ENCODE assay signal across 23 cellular contexts in genomic region chr1:12582649-12583048, GRCh38. TPM values are rescaled to one million over a fixed set of nuclear protein-coding genes. Genes with fewer than 3 reads are reported as not detected.
DNase-seq lines count a peak whose midpoint lies in the region; ATAC-seq, FAIRE-seq and TF ChIP-seq lines count a peak whose summit lies in the region.
"Had no signal": no experiment of that assay in that cellular context is flagged by ENCODE, and none has a peak within 500 bp of the region (broad histone marks: within the 10 kb centered on the region; RNA-seq: fewer than 3 reads in every experiment).

No MANE protein-coding gene starts in this region.

- peaks cover 17% of the 10 kb centered on the region; the same call in 1 of the 2 replicates for H3K23me2 ChIP-seq in H1 (ENCODE audit: low read depth, low read length)

- no peaks in the 10 kb centered on the region for H3K9me3 ChIP-seq in H1 (ENCODE audit: insufficient read depth in 2 of 2, low read depth in 1 of 2, low read length in 1 of 2)
- H3K9me3 ChIP-seq: BE2C had no signal

- H3K79me2 ChIP-seq in H1 (ENCODE audit: control insufficient read depth in 1 of 2, insufficient read depth in 2 of 2, low read length in 2 of 2) = no peaks in the 10 kb centered on the region; a peak in 2 of 4 replicates

- no peak overlapping the region for H2BK5ac ChIP-seq in H1 (ENCODE audit: low read depth, low read length)

- H3K4me1 ChIP-seq in H1 (replicated peaks in 1 of 4; ENCODE audit: control insufficient read depth in 3 of 4, insufficient read depth in 4 of 4, low read length in 3 of 4) = no peaks in the 10 kb centered on the region; a peak in 1 of 7 replicates
- H3K4me1 ChIP-seq: BE2C had no signal

- peak overlapping the region; percentile 42 for H3K56ac ChIP-seq in H1 (replicated peaks; ENCODE audit: insufficient read length, low read depth, low read length)

- CTCF ChIA-PET in Calu3 (lab: Charles Lee) = no interaction called here
- CTCF ChIA-PET in H1 (lab: Charles Lee; ENCODE audit: partially characterized antibody) = no interaction called here

- H4K20me1 ChIP-seq in H1 (replicated peaks in 1 of 2; ENCODE audit: control insufficient read depth in 1 of 2, insufficient read depth in 2 of 2, low read length in 2 of 2) = peaks cover 0 to 18% of the 10 kb centered on the region in 2 experiments

- H2BK20ac ChIP-seq in H1 (ENCODE audit: low read length) = no peak overlapping the region

- H3K27me3 Mint-ChIP-seq in activated naive CD4-positive, alpha-beta T cell treated with anti-CD3 and anti-CD28 coated beads, Interleukin-2, amount 50 U/mL, for 24 hours = no peaks in the 10 kb centered on the region
- H3K27me3 Mint-ChIP-seq in Calu3 (ENCODE audit: unreplicated experiment) = no peaks in the 10 kb centered on the region
- no peaks in the 10 kb centered on the region for H3K27me3 Mint-ChIP-seq in stimulated activated naive B cell treated with anti-CD40 and anti-IgM and Interleukin-4, amounts not matched to agents 10 μg/mL and 1 μg/mL and 100 μg/mL, for 72 hours

- H3K18ac ChIP-seq in H1 (ENCODE audit: extremely low read depth, low read length) = no peak overlapping the region

- no peak for TF ChIP-seq RAD21 in H1 (IDR thresholded peaks at IDR 0.05 in 1 of 2, conservative IDR thresholded peaks at IDR 0.05 in 1 of 2; ENCODE audit: low read depth in 2 of 2, low read length in 2 of 2)

- no peak overlapping the region for H4K91ac ChIP-seq in H1 (replicated peaks; ENCODE audit: insufficient read length, low read length)

- WGBS in H1 (ENCODE audit: extremely low coverage in 1 of 2, insufficient coverage in 1 of 2, insufficient read length in 1 of 2, insufficient replicate concordance in 2 of 2, low coverage in 1 of 2, low lambda C conversion rate in 2 of 2, missing lambda C conversion rate in 1 of 2), 2 experiments = 90 to 100% methylated on average over 1 to 4 of the region's 4 CpGs

- H3K27ac Mint-ChIP-seq in activated naive CD4-positive, alpha-beta T cell treated with anti-CD3 and anti-CD28 coated beads, Interleukin-2, amount 50 U/mL, for 24 hours = peak overlapping the region; percentile 8
- peak overlapping the region; percentile 56 for H3K27ac Mint-ChIP-seq in Calu3 (ENCODE audit: unreplicated experiment)
- peak overlapping the region; percentile 7 for H3K27ac Mint-ChIP-seq in stimulated activated naive B cell treated with anti-CD40 and anti-IgM and Interleukin-4, amounts not matched to agents 10 μg/mL and 1 μg/mL and 100 μg/mL, for 72 hours
- H3K27ac Mint-ChIP-seq: GM23338 had no signal

- H3K27ac ChIP-seq in H1 (ENCODE audit: low read depth, low read length) = no peak overlapping the region
- H3K27ac ChIP-seq: SK-N-MC had no signal

- peaks cover 0 to 33% (median 10%) of the 10 kb centered on the region in 4 experiments; a peak in 6 of 8 replicates for H3K36me3 ChIP-seq in H1 (ENCODE audit: control insufficient read depth in 2 of 4, insufficient read depth in 4 of 4, low read length in 3 of 4)
- H3K36me3 ChIP-seq: BE2C had no signal

- no peaks in the 10 kb centered on the region; the same call in 1 of the 2 replicates for H3K79me1 ChIP-seq in H1 (ENCODE audit: low read depth, low read length)

- TF ChIP-seq POLR2A in H1 (IDR thresholded peaks at IDR 0.05; ENCODE audit: control extremely low read depth in 1 of 2, low read depth in 2 of 2, low read length in 2 of 2) = no peak

- H2AFZ ChIP-seq in H1 (ENCODE audit: low read length) = no peak overlapping the region
- H2AFZ ChIP-seq: GM23338 had no signal

- H2BK120ac ChIP-seq in H1 (replicated peaks; ENCODE audit: low read depth, low read length) = no peak overlapping the region

- no peak overlapping the region for H3K23ac ChIP-seq in H1 (ENCODE audit: insufficient read length)

- H3K14ac ChIP-seq in H1 (ENCODE audit: insufficient read length) = no peak overlapping the region

- BruUV-seq in Calu3 (replicated peaks; lab: Mats Ljungman, UMichigan) = no TSS peak

- peaks cover 5% of the 10 kb centered on the region for H3K4me1 Mint-ChIP-seq in activated naive CD4-positive, alpha-beta T cell treated with anti-CD3 and anti-CD28 coated beads, Interleukin-2, amount 50 U/mL, for 24 hours
- peaks cover 2% of the 10 kb centered on the region for H3K4me1 Mint-ChIP-seq in Calu3 (ENCODE audit: low read depth, unreplicated experiment)
- H3K4me1 Mint-ChIP-seq in stimulated activated naive B cell treated with anti-CD40 and anti-IgM and Interleukin-4, amounts not matched to agents 10 μg/mL and 1 μg/mL and 100 μg/mL, for 72 hours = peaks cover under 1 to 2% of the 10 kb centered on the region in 2 donors

- H3K4me3 ChIP-seq in H1 (ENCODE audit: extremely low read depth in 1 of 4, insufficient read depth in 2 of 4, low read depth in 3 of 4, low read length in 4 of 4) = no peak overlapping the region
- H3K4me3 ChIP-seq: GM23338, SK-N-MC had no signal

- H2BK12ac ChIP-seq in H1 (ENCODE audit: low read depth, low read length) = no peak overlapping the region

- H3K27me3 ChIP-seq in H1 (replicated peaks in 1 of 4; ENCODE audit: control insufficient read depth in 3 of 4, extremely low read depth in 1 of 4, insufficient read depth in 3 of 4, low read length in 3 of 4) = no peaks in the 10 kb centered on the region
- H3K27me3 ChIP-seq: BE2C had no signal

- TF ChIP-seq CTCF in Calu3 (IDR thresholded peaks at IDR 0.05; ENCODE audit: unreplicated experiment) = no peak
- no peak for TF ChIP-seq CTCF in H1 (IDR thresholded peaks at IDR 0.05; ENCODE audit: control extremely low read depth in 1 of 3, insufficient read depth in 1 of 3, low read depth in 1 of 3, low read length in 3 of 3)

- no peak for DNase-seq in activated naive CD4-positive, alpha-beta T cell treated with Interleukin-2 at 50 U/mL for 16 hours
- DNase-seq in Calu3 = no peak
- no peak for DNase-seq in H1 (ENCODE audit: low read depth in 1 of 2, low spot score in 2 of 2)
- no peak for DNase-seq in stimulated activated naive B cell treated with anti-CD40 and anti-IgM and Interleukin-4, amounts not matched to agents 10 μg/mL and 1 μg/mL and 100 μg/mL, for 72 hours
- DNase-seq in DMS53 (lab: John Stamatoyannopoulos, UW) = no peak
- DNase-seq in NCI-H2029 (lab: John Stamatoyannopoulos, UW) = no peak
- DNase-seq: 8988T, ACHN, BE2C, HCEC 1CT, KBM-7, MV-4-11, NCI-H1105, NCI-H1436 treated with DMSO at 0.1 percent for 48 hours, NCI-H187 treated with DMSO at 0.1 percent for 48 hours, NCI-H2107, NCI-H748 treated with DMSO at 0.1 percent for 48 hours, SIG-M5 had no signal

- no peak overlapping the region for H3K9ac ChIP-seq in H1 (replicated peaks in 1 of 4; ENCODE audit: extremely low read depth in 1 of 4, low read depth in 3 of 4, low read length in 3 of 4)

- H4K5ac ChIP-seq in H1 (ENCODE audit: insufficient read length, low read depth, low read length) = no peak overlapping the region

- no peak overlapping the region for H4K8ac ChIP-seq in H1 (ENCODE audit: extremely low read depth, insufficient read depth, low read length)

- ATAC-seq in stimulated activated naive B cell treated with anti-CD40 and anti-IgM and Interleukin-4, amounts not matched to agents 10 μg/mL and 1 μg/mL and 100 μg/mL, for 72 hours (replicated peaks) = no peak
- ATAC-seq: GM23338 had no signal

- H2AK5ac ChIP-seq in H1 (ENCODE audit: low read depth, low read length) = no peak overlapping the region

- POLR2A ChIA-PET in H1 (lab: Charles Lee; ENCODE audit: partially characterized antibody) = no interaction called here

- TF ChIP-seq EP300 in H1 (IDR thresholded peaks at IDR 0.05; ENCODE audit: borderline replicate concordance in 1 of 2, low read depth in 2 of 2, low read length in 2 of 2) = no peak

- no peak overlapping the region for H3K4ac ChIP-seq in H1 (replicated peaks; ENCODE audit: insufficient read length, low read depth, low read length)

- no peaks in the 10 kb centered on the region for H3K9me3 Mint-ChIP-seq in activated naive CD4-positive, alpha-beta T cell treated with anti-CD3 and anti-CD28 coated beads, Interleukin-2, amount 50 U/mL, for 24 hours
- no peaks in the 10 kb centered on the region for H3K9me3 Mint-ChIP-seq in Calu3 (ENCODE audit: low read depth, unreplicated experiment)
- peaks cover 4 to 5% of the 10 kb centered on the region in 2 donors for H3K9me3 Mint-ChIP-seq in stimulated activated naive B cell treated with anti-CD40 and anti-IgM and Interleukin-4, amounts not matched to agents 10 μg/mL and 1 μg/mL and 100 μg/mL, for 72 hours
- H3K9me3 Mint-ChIP-seq: GM23338 had no signal

- H3K36me3 Mint-ChIP-seq in activated naive CD4-positive, alpha-beta T cell treated with anti-CD3 and anti-CD28 coated beads, Interleukin-2, amount 50 U/mL, for 24 hours = peaks cover 15% of the 10 kb centered on the region
- peaks cover 43% of the 10 kb centered on the region for H3K36me3 Mint-ChIP-seq in Calu3 (ENCODE audit: insufficient read depth, unreplicated experiment)
- peaks cover 40 to 42% of the 10 kb centered on the region in 2 donors for H3K36me3 Mint-ChIP-seq in stimulated activated naive B cell treated with anti-CD40 and anti-IgM and Interleukin-4, amounts not matched to agents 10 μg/mL and 1 μg/mL and 100 μg/mL, for 72 hours

- H2BK15ac ChIP-seq in H1 (ENCODE audit: low read length) = no peak overlapping the region

- FAIRE-seq in H1 (lab: Jason Lieb, UNC) = no peak
- FAIRE-seq: D721Med, RCC 7860 had no signal

- no peak overlapping the region for H3K4me2 ChIP-seq in H1 (ENCODE audit: insufficient read depth in 1 of 2, low read depth in 2 of 2, low read length in 2 of 2)
- H3K4me2 ChIP-seq: GM23338 had no signal

- intact Hi-C loops in Calu3 (cut with micrococcal nuclease; ENCODE audit: unreplicated experiment) = no loop called here

- no peak overlapping the region for H3K4me3 Mint-ChIP-seq in activated naive CD4-positive, alpha-beta T cell treated with anti-CD3 and anti-CD28 coated beads, Interleukin-2, amount 50 U/mL, for 24 hours
- no peak overlapping the region for H3K4me3 Mint-ChIP-seq in Calu3 (ENCODE audit: low read depth, unreplicated experiment)
- H3K4me3 Mint-ChIP-seq in stimulated activated naive B cell treated with anti-CD40 and anti-IgM and Interleukin-4, amounts not matched to agents 10 μg/mL and 1 μg/mL and 100 μg/mL, for 72 hours = no peak overlapping the region
- H3K4me3 Mint-ChIP-seq: GM23338 had no signal

TF ChIP-seq in H1, 55 proteins besides CTCF, POLR2A, EP300 and RAD21 (continues in another document):
- no peak for TF ChIP-seq KDM1A (IDR thresholded peaks at IDR 0.05; ENCODE audit: borderline replicate concordance, low read length)
- TF ChIP-seq CBX8 (IDR thresholded peaks at IDR 0.05; ENCODE audit: borderline replicate concordance, low read depth, low read length) = no peak
- TF ChIP-seq MAFK (IDR thresholded peaks at IDR 0.05; ENCODE audit: low read depth, low read length) = no peak
- no peak for TF ChIP-seq TBP (IDR thresholded peaks at IDR 0.05; ENCODE audit: low read depth, low read length)

RNA-seq across cellular contexts. Expression of gene DHRS3, which starts 35.4 kb away (rescaled TPM):
- 173 and 239 TPM in 2 replicates for total RNA-seq in Calu3 (2022)
- 32.5 and 37.8 TPM in 2 replicates for total RNA-seq in H1 (2021; fragmentation: NEBNext Ultra II Directional; extraction: Animal tissue kit (Norgen Biotek cat#: 25700))
- polyA plus RNA-seq in H1 (2011; rRNA removed) = 36.4 and 41.9 TPM in 2 replicates
- 40.2 TPM for polyA plus RNA-seq in H1 (2011; cell fraction: cytosol; rRNA removed)
- 40.2 TPM for polyA plus RNA-seq in H1 (2011; cell fraction: nucleus; rRNA removed)
- polyA plus RNA-seq in H1 (2012, experiment 1 of 2) = 25.1 to 32.0 TPM (median 29.2 TPM) in 4 replicates
- polyA plus RNA-seq in H1 (2012, experiment 2 of 2) = 36.9 TPM
- polyA plus RNA-seq in H1 (2013, experiment 1 of 2) = 9.6 TPM
- polyA plus RNA-seq in H1 (2013, experiment 2 of 2) = 10.6 TPM
- polyA minus RNA-seq in H1 (2011; rRNA and poly(A)+ RNA removed) = 56.9 and 114 TPM in 2 replicates
- 51.7 TPM for polyA minus RNA-seq in H1 (2011; cell fraction: cytosol; rRNA and poly(A)+ RNA removed)
- 27.3 TPM for polyA minus RNA-seq in H1 (2011; cell fraction: nucleus; rRNA and poly(A)+ RNA removed)
